ENCODE assay signal across 2 cellular contexts in the genomic region with DNA sequence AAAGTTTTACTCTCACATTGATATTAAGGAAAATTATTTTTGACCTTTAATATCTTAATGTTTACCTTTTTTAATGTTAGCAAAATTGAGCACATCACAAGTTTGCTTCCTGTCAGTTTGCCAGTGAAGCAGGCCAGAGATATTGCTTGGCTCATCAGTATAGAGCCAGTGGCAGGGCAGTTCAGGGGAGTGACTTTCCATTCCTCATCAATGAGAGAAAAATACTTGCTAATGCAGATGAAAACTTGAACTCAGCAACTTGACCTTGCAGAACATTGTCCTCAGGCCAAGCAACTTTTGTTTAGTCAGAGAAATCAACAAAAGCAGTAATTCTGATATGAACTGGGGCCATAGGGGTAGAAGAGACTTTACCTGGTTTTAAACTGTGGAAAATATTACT.
TF ChIP-seq lines count a peak whose summit lies in the region.

No MANE protein-coding gene starts in this region.

TF ChIP-seq in HEK293, 187 proteins besides CTCF, POLR2A, EP300 and RAD21:
- TF ChIP-seq PRDM6 (tag by site-specific recombination; IDR thresholded peaks at IDR 0.05), result peak; percentile 45
- TF ChIP-seq, protein P1, sequence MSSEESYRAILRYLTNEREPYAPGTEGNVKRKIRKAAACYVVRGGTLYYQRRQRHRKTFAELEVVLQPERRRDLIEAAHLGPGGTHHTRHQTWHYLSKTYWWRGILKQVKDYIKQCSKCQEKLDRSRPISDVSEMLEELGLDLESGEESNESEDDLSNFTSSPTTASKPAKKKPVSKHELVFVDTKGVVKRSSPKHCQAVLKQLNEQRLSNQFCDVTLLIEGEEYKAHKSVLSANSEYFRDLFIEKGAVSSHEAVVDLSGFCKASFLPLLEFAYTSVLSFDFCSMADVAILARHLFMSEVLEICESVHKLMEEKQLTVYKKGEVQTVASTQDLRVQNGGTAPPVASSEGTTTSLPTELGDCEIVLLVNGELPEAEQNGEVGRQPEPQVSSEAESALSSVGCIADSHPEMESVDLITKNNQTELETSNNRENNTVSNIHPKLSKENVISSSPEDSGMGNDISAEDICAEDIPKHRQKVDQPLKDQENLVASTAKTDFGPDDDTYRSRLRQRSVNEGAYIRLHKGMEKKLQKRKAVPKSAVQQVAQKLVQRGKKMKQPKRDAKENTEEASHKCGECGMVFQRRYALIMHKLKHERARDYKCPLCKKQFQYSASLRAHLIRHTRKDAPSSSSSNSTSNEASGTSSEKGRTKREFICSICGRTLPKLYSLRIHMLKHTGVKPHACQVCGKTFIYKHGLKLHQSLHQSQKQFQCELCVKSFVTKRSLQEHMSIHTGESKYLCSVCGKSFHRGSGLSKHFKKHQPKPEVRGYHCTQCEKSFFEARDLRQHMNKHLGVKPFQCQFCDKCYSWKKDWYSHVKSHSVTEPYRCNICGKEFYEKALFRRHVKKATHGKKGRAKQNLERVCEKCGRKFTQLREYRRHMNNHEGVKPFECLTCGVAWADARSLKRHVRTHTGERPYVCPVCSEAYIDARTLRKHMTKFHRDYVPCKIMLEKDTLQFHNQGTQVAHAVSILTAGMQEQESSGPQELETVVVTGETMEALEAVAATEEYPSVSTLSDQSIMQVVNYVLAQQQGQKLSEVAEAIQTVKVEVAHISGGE (tag by site-specific recombination; conservative IDR thresholded peaks at IDR 0.05; ENCODE audit: low read depth), result no peak
- TF ChIP-seq PRDM1 (tag by site-specific recombination; IDR thresholded peaks at IDR 0.05), result peak; percentile 16; the same call in 1 of the 2 replicates

TF ChIP-seq in GM12878, 131 proteins besides CTCF, POLR2A, EP300 and RAD21:
- TF ChIP-seq IRF4 (IDR thresholded peaks at IDR 0.05; ENCODE audit: low read depth, low read length), result no peak
- no peak for TF ChIP-seq YBX1 (IDR thresholded peaks at IDR 0.05)
- TF ChIP-seq TCF3 (IDR thresholded peaks at IDR 0.05; ENCODE audit: borderline replicate concordance, insufficient read depth, low read depth, low read length), result no peak
- TF ChIP-seq MEF2A (IDR thresholded peaks at IDR 0.05; ENCODE audit: insufficient read depth, low read depth, low read length), result no peak
- no peak for TF ChIP-seq BCLAF1 (IDR thresholded peaks at IDR 0.05)
- TF ChIP-seq, protein P1 (CRISPR knock-in tag; IDR thresholded peaks at IDR 0.05), result no peak
- TF ChIP-seq, protein P2, sequence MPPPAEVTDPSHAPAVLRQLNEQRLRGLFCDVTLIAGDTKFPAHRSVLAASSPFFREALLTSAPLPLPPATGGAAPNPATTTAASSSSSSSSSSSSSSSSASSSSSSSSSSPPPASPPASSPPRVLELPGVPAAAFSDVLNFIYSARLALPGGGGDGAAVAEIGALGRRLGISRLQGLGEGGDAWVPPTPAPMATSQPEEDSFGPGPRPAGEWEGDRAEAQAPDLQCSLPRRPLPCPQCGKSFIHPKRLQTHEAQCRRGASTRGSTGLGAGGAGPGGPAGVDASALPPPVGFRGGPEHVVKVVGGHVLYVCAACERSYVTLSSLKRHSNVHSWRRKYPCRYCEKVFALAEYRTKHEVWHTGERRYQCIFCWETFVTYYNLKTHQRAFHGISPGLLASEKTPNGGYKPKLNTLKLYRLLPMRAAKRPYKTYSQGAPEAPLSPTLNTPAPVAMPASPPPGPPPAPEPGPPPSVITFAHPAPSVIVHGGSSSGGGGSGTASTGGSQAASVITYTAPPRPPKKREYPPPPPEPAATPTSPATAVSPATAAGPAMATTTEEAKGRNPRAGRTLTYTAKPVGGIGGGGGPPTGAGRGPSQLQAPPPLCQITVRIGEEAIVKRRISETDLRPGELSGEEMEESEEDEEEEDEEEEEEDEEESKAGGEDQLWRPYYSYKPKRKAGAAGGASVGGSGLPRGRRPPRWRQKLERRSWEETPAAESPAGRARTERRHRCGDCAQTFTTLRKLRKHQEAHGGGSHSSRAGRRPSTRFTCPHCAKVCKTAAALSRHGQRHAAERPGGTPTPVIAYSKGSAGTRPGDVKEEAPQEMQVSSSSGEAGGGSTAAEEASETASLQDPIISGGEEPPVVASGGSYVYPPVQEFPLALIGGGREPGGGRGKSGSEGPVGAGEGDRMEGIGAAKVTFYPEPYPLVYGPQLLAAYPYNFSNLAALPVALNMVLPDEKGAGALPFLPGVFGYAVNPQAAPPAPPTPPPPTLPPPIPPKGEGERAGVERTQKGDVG (CRISPR knock-in tag; IDR thresholded peaks at IDR 0.05), result no peak
- TF ChIP-seq, protein P3, sequence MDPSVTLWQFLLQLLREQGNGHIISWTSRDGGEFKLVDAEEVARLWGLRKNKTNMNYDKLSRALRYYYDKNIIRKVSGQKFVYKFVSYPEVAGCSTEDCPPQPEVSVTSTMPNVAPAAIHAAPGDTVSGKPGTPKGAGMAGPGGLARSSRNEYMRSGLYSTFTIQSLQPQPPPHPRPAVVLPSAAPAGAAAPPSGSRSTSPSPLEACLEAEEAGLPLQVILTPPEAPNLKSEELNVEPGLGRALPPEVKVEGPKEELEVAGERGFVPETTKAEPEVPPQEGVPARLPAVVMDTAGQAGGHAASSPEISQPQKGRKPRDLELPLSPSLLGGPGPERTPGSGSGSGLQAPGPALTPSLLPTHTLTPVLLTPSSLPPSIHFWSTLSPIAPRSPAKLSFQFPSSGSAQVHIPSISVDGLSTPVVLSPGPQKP (IDR thresholded peaks at IDR 0.05; ENCODE audit: low read depth, low read length), result no peak
- no peak for TF ChIP-seq ZNF217 (IDR thresholded peaks at IDR 0.05)
- TF ChIP-seq, protein P4, sequence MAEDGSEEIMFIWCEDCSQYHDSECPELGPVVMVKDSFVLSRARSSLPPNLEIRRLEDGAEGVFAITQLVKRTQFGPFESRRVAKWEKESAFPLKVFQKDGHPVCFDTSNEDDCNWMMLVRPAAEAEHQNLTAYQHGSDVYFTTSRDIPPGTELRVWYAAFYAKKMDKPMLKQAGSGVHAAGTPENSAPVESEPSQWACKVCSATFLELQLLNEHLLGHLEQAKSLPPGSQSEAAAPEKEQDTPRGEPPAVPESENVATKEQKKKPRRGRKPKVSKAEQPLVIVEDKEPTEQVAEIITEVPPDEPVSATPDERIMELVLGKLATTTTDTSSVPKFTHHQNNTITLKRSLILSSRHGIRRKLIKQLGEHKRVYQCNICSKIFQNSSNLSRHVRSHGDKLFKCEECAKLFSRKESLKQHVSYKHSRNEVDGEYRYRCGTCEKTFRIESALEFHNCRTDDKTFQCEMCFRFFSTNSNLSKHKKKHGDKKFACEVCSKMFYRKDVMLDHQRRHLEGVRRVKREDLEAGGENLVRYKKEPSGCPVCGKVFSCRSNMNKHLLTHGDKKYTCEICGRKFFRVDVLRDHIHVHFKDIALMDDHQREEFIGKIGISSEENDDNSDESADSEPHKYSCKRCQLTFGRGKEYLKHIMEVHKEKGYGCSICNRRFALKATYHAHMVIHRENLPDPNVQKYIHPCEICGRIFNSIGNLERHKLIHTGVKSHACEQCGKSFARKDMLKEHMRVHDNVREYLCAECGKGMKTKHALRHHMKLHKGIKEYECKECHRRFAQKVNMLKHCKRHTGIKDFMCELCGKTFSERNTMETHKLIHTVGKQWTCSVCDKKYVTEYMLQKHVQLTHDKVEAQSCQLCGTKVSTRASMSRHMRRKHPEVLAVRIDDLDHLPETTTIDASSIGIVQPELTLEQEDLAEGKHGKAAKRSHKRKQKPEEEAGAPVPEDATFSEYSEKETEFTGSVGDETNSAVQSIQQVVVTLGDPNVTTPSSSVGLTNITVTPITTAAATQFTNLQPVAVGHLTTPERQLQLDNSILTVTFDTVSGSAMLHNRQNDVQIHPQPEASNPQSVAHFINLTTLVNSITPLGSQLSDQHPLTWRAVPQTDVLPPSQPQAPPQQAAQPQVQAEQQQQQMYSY (CRISPR knock-in tag; IDR thresholded peaks at IDR 0.05), result no peak
- TF ChIP-seq, protein P5, sequence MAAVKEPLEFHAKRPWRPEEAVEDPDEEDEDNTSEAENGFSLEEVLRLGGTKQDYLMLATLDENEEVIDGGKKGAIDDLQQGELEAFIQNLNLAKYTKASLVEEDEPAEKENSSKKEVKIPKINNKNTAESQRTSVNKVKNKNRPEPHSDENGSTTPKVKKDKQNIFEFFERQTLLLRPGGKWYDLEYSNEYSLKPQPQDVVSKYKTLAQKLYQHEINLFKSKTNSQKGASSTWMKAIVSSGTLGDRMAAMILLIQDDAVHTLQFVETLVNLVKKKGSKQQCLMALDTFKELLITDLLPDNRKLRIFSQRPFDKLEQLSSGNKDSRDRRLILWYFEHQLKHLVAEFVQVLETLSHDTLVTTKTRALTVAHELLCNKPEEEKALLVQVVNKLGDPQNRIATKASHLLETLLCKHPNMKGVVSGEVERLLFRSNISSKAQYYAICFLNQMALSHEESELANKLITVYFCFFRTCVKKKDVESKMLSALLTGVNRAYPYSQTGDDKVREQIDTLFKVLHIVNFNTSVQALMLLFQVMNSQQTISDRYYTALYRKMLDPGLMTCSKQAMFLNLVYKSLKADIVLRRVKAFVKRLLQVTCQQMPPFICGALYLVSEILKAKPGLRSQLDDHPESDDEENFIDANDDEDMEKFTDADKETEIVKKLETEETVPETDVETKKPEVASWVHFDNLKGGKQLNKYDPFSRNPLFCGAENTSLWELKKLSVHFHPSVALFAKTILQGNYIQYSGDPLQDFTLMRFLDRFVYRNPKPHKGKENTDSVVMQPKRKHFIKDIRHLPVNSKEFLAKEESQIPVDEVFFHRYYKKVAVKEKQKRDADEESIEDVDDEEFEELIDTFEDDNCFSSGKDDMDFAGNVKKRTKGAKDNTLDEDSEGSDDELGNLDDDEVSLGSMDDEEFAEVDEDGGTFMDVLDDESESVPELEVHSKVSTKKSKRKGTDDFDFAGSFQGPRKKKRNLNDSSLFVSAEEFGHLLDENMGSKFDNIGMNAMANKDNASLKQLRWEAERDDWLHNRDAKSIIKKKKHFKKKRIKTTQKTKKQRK (IDR thresholded peaks at IDR 0.05; ENCODE audit: low read depth, low read length), result no peak
- TF ChIP-seq KAT2A (conservative IDR thresholded peaks at IDR 0.05; ENCODE audit: control insufficient read depth, low read depth, low read length), result no peak
- no peak for TF ChIP-seq NRF1 (conservative IDR thresholded peaks at IDR 0.05; ENCODE audit: low read depth, low read length)
- no peak for TF ChIP-seq SRF (IDR thresholded peaks at IDR 0.05; ENCODE audit: low read depth in 2 of 2, low read length in 2 of 2)
- TF ChIP-seq FOS (IDR thresholded peaks at IDR 0.05; ENCODE audit: borderline replicate concordance, extremely low read depth, insufficient read length), result no peak
